8 cellular contexts compared by ENCODE assay signal in genomic region chr14:105019861-105020814, GRCh38. TPM values are rescaled to one million over a fixed set of nuclear protein-coding genes. Genes with fewer than 3 reads are reported as not detected.
A peak's percentile ranks its signal among the peaks of the same experiment; 100 is the strongest.
DNase-seq lines count a peak whose midpoint lies in the region; ATAC-seq, FAIRE-seq and TF ChIP-seq lines count a peak whose summit lies in the region.

No MANE protein-coding gene starts in this region.

- H3K27ac Mint-ChIP-seq in WTC11: peak overlapping the region; percentile 73
- peak overlapping the region; percentile 91 for H3K27ac Mint-ChIP-seq in chondrocyte (ENCODE audit: unreplicated experiment)

- peak overlapping the region; percentile 83 for H3K27ac ChIP-seq in mesodermal cell (ENCODE audit: low read depth, low read length, severe bottlenecking)

- no peak for FAIRE-seq in urothelium cell line (lab: Jason Lieb, UNC)

- H3K4me1 ChIP-seq in mesodermal cell (ENCODE audit: control insufficient read depth, insufficient read depth, low read length, poor library complexity, severe bottlenecking): peaks cover 53% of the 10 kb centered on the region

- WGBS in mesodermal cell (ENCODE audit: insufficient coverage in 2 of 2), 2 experiments: 3 to 5% methylated on average over 64 to 70 of the region's 75 CpGs

- peaks cover 15% of the 10 kb centered on the region for H3K36me3 Mint-ChIP-seq in WTC11
- H3K36me3 Mint-ChIP-seq in chondrocyte (ENCODE audit: low read depth): peaks cover 2% of the 10 kb centered on the region

- CTCF ChIA-PET in WTC11 (lab: Charles Lee): interaction anchor here (0.9 to 3.1 kb wide), 12 partner anchors 11 to 461 kb away, joined by 3 to 21 read pairs (median 4); no protein-coding TSS in a partner anchor

- POLR2A ChIA-PET in WTC11 (lab: Charles Lee): no interaction called here

- H3K9me3 Mint-ChIP-seq in WTC11 (no peaks in the 10 kb centered on the region), chondrocyte (ENCODE audit: low read depth) (no peaks in the 10 kb centered on the region)

- peaks cover 33% of the 10 kb centered on the region for H3K36me3 ChIP-seq in mesodermal cell (ENCODE audit: control insufficient read depth, insufficient read depth, low read length)

- H3K4me1 Mint-ChIP-seq in WTC11 (peaks cover 72% of the 10 kb centered on the region), chondrocyte (ENCODE audit: low read depth) (peaks cover 83% of the 10 kb centered on the region)

- H3K4me3 ChIP-seq in AG10803 (ENCODE audit: low read length) (peak overlapping the region; percentile 79), mesodermal cell (ENCODE audit: extremely low read depth, insufficient read depth, low read length, poor library complexity, severe bottlenecking) (peak overlapping the region; percentile 76)

- H3K9me3 ChIP-seq in mesodermal cell (ENCODE audit: control insufficient read depth, low read length): no peaks in the 10 kb centered on the region

- ATAC-seq in GM19328 (IDR thresholded peaks at IDR 0.05; ENCODE audit: unreplicated experiment): peak; percentile 17
- ATAC-seq in HG03439 (IDR thresholded peaks at IDR 0.05; ENCODE audit: unreplicated experiment): peak; percentile 22
- ATAC-seq in WTC11: peak; percentile 3; the same call in 1 of the 2 replicates

- TF ChIP-seq CTCF in AG10803 (conservative IDR thresholded peaks at IDR 0.05; ENCODE audit: low read length): no peak; the same call in 1 of the 2 replicates
- TF ChIP-seq CTCF in WTC11 (IDR thresholded peaks at IDR 0.05): no peak
- peak; percentile 50 for TF ChIP-seq CTCF in chondrocyte (IDR thresholded peaks at IDR 0.05)

- H3K27me3 Mint-ChIP-seq in WTC11 (ENCODE audit: low read depth) (no peaks in the 10 kb centered on the region), chondrocyte (ENCODE audit: low read depth) (no peaks in the 10 kb centered on the region)

- peak overlapping the region; percentile 88 for H3K4me3 Mint-ChIP-seq in WTC11
- peak overlapping the region; percentile 87 for H3K4me3 Mint-ChIP-seq in chondrocyte (ENCODE audit: unreplicated experiment)

- DNase-seq in AG10803 (ENCODE audit: low read depth) (peak; percentile 20), WTC11 (ENCODE audit: low spot score) (peak; percentile 52), chondrocyte (ENCODE audit: low spot score) (no peak), urothelium cell line (ENCODE audit: low spot score) (no peak)
- DNase-seq in stimulated activated CD8-positive, alpha-beta memory T cell treated with anti-CD3 and anti-CD28 coated beads, Interleukin-4, amount 100 ng/mL, for 4 hours (ENCODE audit: low read depth in 2 of 2, low spot score in 1 of 2): peak; percentile 22 to 34

TF ChIP-seq in WTC11, 78 proteins besides CTCF, POLR2A, EP300 and RAD21:
- TF ChIP-seq ZNF219 (CRISPR knock-in tag; IDR thresholded peaks at IDR 0.05; ENCODE audit: borderline replicate concordance) (no peak), USF2 (CRISPR knock-in tag; IDR thresholded peaks at IDR 0.05) (no peak), GRHL2 (CRISPR knock-in tag; IDR thresholded peaks at IDR 0.05; ENCODE audit: insufficient replicate concordance, severe bottlenecking) (no peak)
TF ChIP-seq in WTC11: peak in this region for 0.

RNA-seq across cellular contexts. Expression of gene CDCA4, which starts 0.7 kb away (rescaled TPM):
- total RNA-seq in WTC11 (2021): 55.9 to 63.3 TPM (median 58.3 TPM) in 3 replicates
- 15.6 to 18.8 TPM (median 18.0 TPM) in 3 replicates for total RNA-seq in chondrocyte
- 33.1 TPM for polyA plus RNA-seq in mesodermal cell (2013, experiment 1 of 2)
- polyA plus RNA-seq in mesodermal cell (2013, experiment 2 of 2): 29.9 TPM

RNA-seq across cellular contexts. Expression of gene CLBA1, which starts 34.5 kb away (rescaled TPM):
- 2.6 to 3.8 TPM (median 2.8 TPM) in 3 replicates for total RNA-seq in WTC11 (2021)
- 6.0 to 6.3 TPM (median 6.3 TPM) in 3 replicates for total RNA-seq in chondrocyte
- polyA plus RNA-seq in mesodermal cell (2013, experiment 1 of 2): 7.3 TPM
- polyA plus RNA-seq in mesodermal cell (2013, experiment 2 of 2): 6.4 TPM

RNA-seq across cellular contexts. Expression of gene AHNAK2, which starts 42.0 kb away (rescaled TPM):
- 3.3 to 3.5 TPM (median 3.4 TPM) in 3 replicates for total RNA-seq in WTC11 (2021)
- 271 to 361 TPM (median 274 TPM) in 3 replicates for total RNA-seq in chondrocyte
- 5.0 TPM for polyA plus RNA-seq in mesodermal cell (2013, experiment 1 of 2)
- 4.9 TPM for polyA plus RNA-seq in mesodermal cell (2013, experiment 2 of 2)

RNA-seq across cellular contexts. Expression of gene GPR132, which starts 45.1 kb away (rescaled TPM):
- total RNA-seq in WTC11 (2021): 0.09 to 0.13 TPM in 2 of 3 replicates, not detected in the other
- total RNA-seq in chondrocyte: 0.23 to 0.48 TPM (median 0.30 TPM) in 3 replicates
- polyA plus RNA-seq in mesodermal cell (2013, experiment 1 of 2): 0.59 TPM
- polyA plus RNA-seq in mesodermal cell (2013, experiment 2 of 2): 0.86 TPM

Comparison
In these comparisons a context has a peak if more than half of its experiments do, and no peak if none do; other contexts are left out.
1. DNase-seq: peak in AG10803 (single experiment), WTC11 (single experiment) and stimulated activated CD8-positive, alpha-beta memory T cell treated with anti-CD3 and anti-CD28 coated beads, Interleukin-4, amount 100 ng/mL, for 4 hours (2 of 2); none in chondrocyte (single experiment) and urothelium cell line (single experiment).
2. RNA of gene AHNAK2, which starts 42.0 kb away (total RNA-seq): 271 to 361 TPM in chondrocyte; 3.3 to 3.5 TPM in WTC11; every median in the first group is over 10 times any median in the second.
3. Peak in every context shown above with its lines, with median percentiles within 50 percentile points of each other: ATAC-seq.